ENCODE assay signal across 9 cellular contexts in genomic region chr5:76641514-76642120, GRCh38. TPM values are rescaled to one million over a fixed set of nuclear protein-coding genes. Genes with fewer than 3 reads are reported as not detected.
DNase-seq lines count a peak whose midpoint lies in the region; ATAC-seq and TF ChIP-seq lines count a peak whose summit lies in the region.
"Had no signal": no experiment of that assay in that cellular context is flagged by ENCODE, and none has a peak within 500 bp of the region (broad histone marks: within the 10 kb centered on the region; RNA-seq: fewer than 3 reads in every experiment).

No MANE protein-coding gene starts in this region.

- no peak overlapping the region for H3K4me3 ChIP-seq in choroid plexus epithelial cell (ENCODE audit: low read depth, low read length)
- H3K4me3 ChIP-seq: BLaER1 had no signal

- H3K27ac Mint-ChIP-seq in activated CD4-positive, alpha-beta T cell treated with anti-CD3 and anti-CD28 coated beads for 36 hours, result no peak overlapping the region
- H3K27ac Mint-ChIP-seq in stimulated activated memory B cell treated with anti-CD40 and anti-IgM and Interleukin-4, amounts not matched to agents 10 μg/mL and 1 μg/mL and 100 μg/mL, for 72 hours, result no peak overlapping the region

- peaks cover 5% of the 10 kb centered on the region for H3K4me1 Mint-ChIP-seq in activated CD4-positive, alpha-beta T cell treated with anti-CD3 and anti-CD28 coated beads for 36 hours
- peaks cover 12% of the 10 kb centered on the region for H3K4me1 Mint-ChIP-seq in stimulated activated memory B cell treated with anti-CD40 and anti-IgM and Interleukin-4, amounts not matched to agents 10 μg/mL and 1 μg/mL and 100 μg/mL, for 72 hours

- H3K4me3 Mint-ChIP-seq in activated CD4-positive, alpha-beta T cell treated with anti-CD3 and anti-CD28 coated beads for 36 hours, result no peak overlapping the region
- no peak overlapping the region for H3K4me3 Mint-ChIP-seq in stimulated activated memory B cell treated with anti-CD40 and anti-IgM and Interleukin-4, amounts not matched to agents 10 μg/mL and 1 μg/mL and 100 μg/mL, for 72 hours

- DNase-seq in DMS153 treated with DMSO at 0.1 percent for 48 hours (lab: John Stamatoyannopoulos, UW; ENCODE audit: unreplicated experiment) (peak; percentile 0), DMS153 (lab: John Stamatoyannopoulos, UW) (no peak), NCI-H1105 (lab: John Stamatoyannopoulos, UW) (peak; percentile 3), choroid plexus epithelial cell (ENCODE audit: low read depth) (peak; percentile 89), lung microvascular endothelial cell (ENCODE audit: low read depth in 2 of 2) (peak; percentile 77 to 86)
- peak; percentile 74 for DNase-seq in activated CD4-positive, alpha-beta T cell treated with anti-CD3 and anti-CD28 coated beads for 36 hours
- peak; percentile 26 for DNase-seq in stimulated activated CD8-positive, alpha-beta memory T cell treated with anti-CD3 and anti-CD28 coated beads, Interleukin-4, amount 100 ng/mL, for 24 hours (ENCODE audit: low read depth)

- TF ChIP-seq CTCF in choroid plexus epithelial cell (conservative IDR thresholded peaks at IDR 0.05; ENCODE audit: low read depth, low read length), result peak; percentile 78

- no peak for ATAC-seq in activated CD4-positive, alpha-beta T cell treated with anti-CD3 and anti-CD28 coated beads for 36 hours
- ATAC-seq in stimulated activated memory B cell treated with anti-CD40 and anti-IgM and Interleukin-4, amounts not matched to agents 10 μg/mL and 1 μg/mL and 100 μg/mL, for 72 hours, result no peak

- intact Hi-C loops in activated CD4-positive, alpha-beta T cell treated with anti-CD3 and anti-CD28 coated beads for 36 hours (cut with DNase I, micrococcal nuclease), result loop anchor here (1.0 to 10.0 kb wide), 6 partner anchors 40 to 567 kb away; partner anchors contain the start of gene IQGAP2 (in 1 of the 2)

- CTCF ChIA-PET in activated CD4-positive, alpha-beta T cell treated with anti-CD3 and anti-CD28 coated beads for 36 hours (lab: Charles Lee), result interaction anchor here (0.7 to 2.0 kb wide), 10 partner anchors 10 to 467 kb away, joined by 3 to 9 read pairs (median 4); no protein-coding TSS in a partner anchor

- H3K9me3 Mint-ChIP-seq in activated CD4-positive, alpha-beta T cell treated with anti-CD3 and anti-CD28 coated beads for 36 hours (ENCODE audit: low read depth), result no peaks in the 10 kb centered on the region
- H3K9me3 Mint-ChIP-seq in stimulated activated memory B cell treated with anti-CD40 and anti-IgM and Interleukin-4, amounts not matched to agents 10 μg/mL and 1 μg/mL and 100 μg/mL, for 72 hours, result no peaks in the 10 kb centered on the region

- no peaks in the 10 kb centered on the region for H3K27me3 Mint-ChIP-seq in activated CD4-positive, alpha-beta T cell treated with anti-CD3 and anti-CD28 coated beads for 36 hours
- H3K27me3 Mint-ChIP-seq in stimulated activated memory B cell treated with anti-CD40 and anti-IgM and Interleukin-4, amounts not matched to agents 10 μg/mL and 1 μg/mL and 100 μg/mL, for 72 hours, result no peaks in the 10 kb centered on the region

- H3K36me3 Mint-ChIP-seq in activated CD4-positive, alpha-beta T cell treated with anti-CD3 and anti-CD28 coated beads for 36 hours (ENCODE audit: low read depth), result peaks cover 34% of the 10 kb centered on the region
- peaks cover 7% of the 10 kb centered on the region for H3K36me3 Mint-ChIP-seq in stimulated activated memory B cell treated with anti-CD40 and anti-IgM and Interleukin-4, amounts not matched to agents 10 μg/mL and 1 μg/mL and 100 μg/mL, for 72 hours

- POLR2A ChIA-PET in activated CD4-positive, alpha-beta T cell treated with anti-CD3 and anti-CD28 coated beads for 36 hours (lab: Charles Lee), result no interaction called here

RNA-seq across cellular contexts. Expression of gene F2RL2, which starts 18.4 kb away (rescaled TPM):
- total RNA-seq in activated CD4-positive, alpha-beta T cell treated with anti-CD3 and anti-CD28 coated beads for 36 hours, result not detected
- 0.22 TPM in 1 of 2 replicates, not detected in the other for total RNA-seq in lung microvascular endothelial cell
